Comparison of ENCODE assay signal across 2 cellular contexts in the genomic region with DNA sequence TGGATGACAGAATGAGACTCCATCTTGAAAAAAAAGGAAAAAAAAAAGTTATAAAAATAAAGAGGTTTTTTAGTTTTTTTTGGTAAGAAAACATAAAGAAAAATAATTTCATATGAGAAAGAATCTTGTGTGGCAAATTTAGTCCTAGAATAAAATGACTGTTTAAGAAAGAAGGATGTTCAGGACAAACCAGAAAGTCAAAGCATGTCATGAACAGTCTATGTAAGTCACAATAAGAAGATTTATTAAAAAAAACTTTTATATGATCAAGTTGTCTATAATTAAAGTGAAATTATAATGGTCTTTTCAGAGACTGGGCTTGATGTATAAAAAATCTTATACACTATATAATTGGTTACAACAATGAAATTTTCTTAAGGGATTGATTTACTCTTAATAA.
A peak's percentile ranks its signal among the peaks of the same experiment; 100 is the strongest.
TF ChIP-seq lines count a peak whose summit lies in the region.

No MANE protein-coding gene starts in this region.

TF ChIP-seq in HepG2, 621 proteins besides CTCF, POLR2A, EP300 and RAD21 (continued from another document):
- TF ChIP-seq ZNF724P (CRISPR knock-in tag; IDR thresholded peaks at IDR 0.05; ENCODE audit: borderline replicate concordance), result peak; percentile 97
- peak; percentile 74; the same call in 1 of the 2 replicates for TF ChIP-seq ZNF280D (CRISPR knock-in tag; IDR thresholded peaks at IDR 0.05)
- TF ChIP-seq SMC3 (IDR thresholded peaks at IDR 0.05; ENCODE audit: low read length), result no peak
- no peak for TF ChIP-seq NFKBIZ (CRISPR knock-in tag; IDR thresholded peaks at IDR 0.05)
- TF ChIP-seq ZNF280B (CRISPR knock-in tag; IDR thresholded peaks at IDR 0.05; ENCODE audit: borderline replicate concordance), result no peak

TF ChIP-seq in HEK293, 187 proteins besides CTCF, POLR2A, EP300 and RAD21 (continued from another document):
- TF ChIP-seq ZNF518A (tag by site-specific recombination; conservative IDR thresholded peaks at IDR 0.05; ENCODE audit: low read depth) (peak; percentile 60), ZNF266 (tag by site-specific recombination; IDR thresholded peaks at IDR 0.05; ENCODE audit: low read depth) (no peak), TRIM28 (IDR thresholded peaks at IDR 0.05; ENCODE audit: borderline replicate concordance, low read length) (0 out of 2 replicates have a peak, but pooled peaks have one; percentile 23), ZNF514 (tag by site-specific recombination; IDR thresholded peaks at IDR 0.05) (no peak), MEIS1 (CRISPR knock-in tag; IDR thresholded peaks at IDR 0.05; ENCODE audit: borderline replicate concordance) (no peak)
